8 cellular contexts compared by ENCODE assay signal in genomic region chr18:34710430-34711386, GRCh38. TPM values are rescaled to one million over a fixed set of nuclear protein-coding genes. Genes with fewer than 3 reads are reported as not detected.
DNase-seq lines count a peak whose midpoint lies in the region; TF ChIP-seq lines count a peak whose summit lies in the region.

No MANE protein-coding gene starts in this region.

- no peaks in the 10 kb centered on the region for H3K27me3 ChIP-seq in esophagus muscularis mucosa

- peak overlapping the region; percentile 98 for H3K27ac Mint-ChIP-seq in osteocyte (ENCODE audit: unreplicated experiment)

- TF ChIP-seq CTCF in esophagus muscularis mucosa (IDR thresholded peaks at IDR 0.05) (no peak), osteocyte (IDR thresholded peaks at IDR 0.05) (no peak)

- DNase-seq in DMS153 (lab: John Stamatoyannopoulos, UW), result peak; percentile 82
- peak; percentile 74 for DNase-seq in NCI-H510A (lab: John Stamatoyannopoulos, UW)
- no peak for DNase-seq in esophagus muscularis mucosa (ENCODE audit: extremely low spot score)
- no peak for DNase-seq in osteocyte (ENCODE audit: extremely low spot score, unreplicated experiment)
- DNase-seq in NCI-H1048 (lab: John Stamatoyannopoulos, UW), result no peak
- no peak for DNase-seq in DMS114 treated with DMSO at 0.1 percent for 48 hours (lab: John Stamatoyannopoulos, UW; ENCODE audit: unreplicated experiment)
- DNase-seq in RKO (ENCODE audit: low spot score), result no peak
- no peak for DNase-seq in T-helper 1 cell

- H3K4me1 ChIP-seq in esophagus muscularis mucosa, result peaks cover 34 to 59% (median 54%) of the 10 kb centered on the region in 4 donors

- H3K27ac ChIP-seq in esophagus muscularis mucosa (replicated peaks in 1 of 4), result peak overlapping the region; percentile 81 to 84 (median 82)

- H3K36me3 ChIP-seq in esophagus muscularis mucosa, result no peaks in the 10 kb centered on the region

- peaks cover 48% of the 10 kb centered on the region for H3K4me1 Mint-ChIP-seq in osteocyte (ENCODE audit: unreplicated experiment)

- peak; percentile 33 for TF ChIP-seq EP300 in esophagus muscularis mucosa (IDR thresholded peaks at IDR 0.05)

- no peaks in the 10 kb centered on the region for H3K27me3 Mint-ChIP-seq in osteocyte (ENCODE audit: unreplicated experiment)

- H3K4me3 ChIP-seq in esophagus muscularis mucosa, result peak overlapping the region; percentile 16 to 51 (median 41)

- no peaks in the 10 kb centered on the region for H3K9me3 ChIP-seq in esophagus muscularis mucosa

- intact Hi-C loops in esophagus muscularis mucosa (cut with DNase I), result no loop called here

- no peaks in the 10 kb centered on the region for H3K9me3 Mint-ChIP-seq in osteocyte (ENCODE audit: unreplicated experiment)

- peak overlapping the region; percentile 73 for H3K4me3 Mint-ChIP-seq in osteocyte (ENCODE audit: unreplicated experiment)

- no peak for TF ChIP-seq POLR2A in esophagus muscularis mucosa (IDR thresholded peaks at IDR 0.05; ENCODE audit: low read depth)

- 27% methylated on average over 11 of the region's 11 CpGs for WGBS in esophagus muscularis mucosa

- no peaks in the 10 kb centered on the region for H3K36me3 Mint-ChIP-seq in osteocyte (ENCODE audit: unreplicated experiment)

RNA-seq across cellular contexts. Expression of gene DTNA, which starts 0.6 kb away (rescaled TPM):
- 100 to 1,000 TPM; 189 to 284 (median 242) TPM for total RNA-seq in esophagus muscularis mucosa
- 6.2 and 7.1 TPM in 2 replicates for total RNA-seq in osteocyte

Comparison
In these comparisons a context has a peak if more than half of its experiments do, and no peak if none do; other contexts are left out.
1. DNase-seq: peak in DMS153 (single experiment) and NCI-H510A (single experiment); none in esophagus muscularis mucosa (single experiment), osteocyte (single experiment), NCI-H1048 (single experiment), DMS114 treated with DMSO at 0.1 percent for 48 hours (single experiment), RKO (single experiment) and T-helper 1 cell (0 of 5).
2. RNA of gene DTNA, which starts 0.6 kb away (total RNA-seq): 189 to 284 TPM in esophagus muscularis mucosa; 6.2 to 7.1 TPM in osteocyte; every median in the first group is over 10 times any median in the second.